ENCODE assay signal across 2 cellular contexts in the genomic region with DNA sequence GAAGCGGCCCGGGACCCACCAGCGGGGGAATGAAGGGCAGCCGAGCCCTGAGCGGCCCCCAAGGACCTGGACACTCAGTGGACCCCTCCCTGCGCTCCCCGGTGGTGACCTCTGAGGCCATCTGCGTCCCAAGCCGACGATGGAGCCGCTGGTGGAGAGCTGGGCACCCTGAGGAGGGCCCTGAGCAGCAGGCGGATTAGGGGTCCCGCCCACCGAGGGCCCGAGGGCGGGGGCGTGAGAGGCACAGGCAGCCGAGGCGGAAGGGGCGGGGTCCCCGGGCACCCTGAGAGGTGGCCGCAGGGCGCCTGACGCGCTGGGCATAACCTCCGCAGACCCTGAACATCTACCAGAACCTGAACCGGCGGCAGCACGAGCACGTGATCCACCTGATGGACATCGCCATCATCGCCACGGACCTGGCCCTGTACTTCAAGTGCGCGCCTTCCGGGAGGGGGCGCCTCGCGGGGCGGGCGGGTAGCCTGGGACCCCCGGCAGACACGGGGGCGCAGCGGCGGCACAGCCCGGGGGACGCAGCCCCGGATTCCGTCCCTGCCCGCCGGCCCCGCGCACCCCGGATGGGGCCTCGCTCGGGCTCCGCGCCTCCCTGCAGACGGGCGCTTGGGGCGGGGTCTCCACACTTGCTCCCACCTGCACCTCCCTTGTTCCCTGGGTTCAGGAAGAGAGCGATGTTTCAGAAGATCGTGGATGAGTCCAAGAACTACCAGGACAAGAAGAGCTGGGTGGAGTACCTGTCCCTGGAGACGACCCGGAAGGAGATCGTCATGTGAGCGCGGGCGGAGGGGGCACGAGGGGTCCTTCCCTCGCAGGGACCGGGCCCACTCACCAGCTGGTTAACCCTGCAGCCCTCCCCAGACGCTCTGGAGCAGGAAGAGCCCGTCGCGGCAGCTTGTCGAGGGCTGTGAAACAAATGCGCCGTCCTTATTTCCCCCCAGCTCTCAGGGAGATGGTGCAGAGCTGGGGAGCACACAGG.
TF ChIP-seq lines count a peak whose summit lies in the region.

No MANE protein-coding gene starts in this region.

TF ChIP-seq in GM23338, 12 proteins besides CTCF, POLR2A, EP300 and RAD21:
- TF ChIP-seq POLR2AphosphoS5 (IDR thresholded peaks at IDR 0.05; ENCODE audit: low read depth) (peak; percentile 71), STAT1 (IDR thresholded peaks at IDR 0.05; ENCODE audit: unreplicated experiment) (no peak)
TF ChIP-seq in GM23338: peak in this region for 1.

TF ChIP-seq in endothelial cell of umbilical vein, 7 proteins besides CTCF, POLR2A, EP300 and RAD21:
- no peak for TF ChIP-seq EZH2 (IDR thresholded peaks at IDR 0.05; ENCODE audit: borderline replicate concordance, low read depth, low read length, severe bottlenecking)
- TF ChIP-seq POLR2AphosphoS5 (IDR thresholded peaks at IDR 0.05; ENCODE audit: insufficient read depth, low read depth, low read length), result peak; percentile 17
- TF ChIP-seq, protein P1, sequence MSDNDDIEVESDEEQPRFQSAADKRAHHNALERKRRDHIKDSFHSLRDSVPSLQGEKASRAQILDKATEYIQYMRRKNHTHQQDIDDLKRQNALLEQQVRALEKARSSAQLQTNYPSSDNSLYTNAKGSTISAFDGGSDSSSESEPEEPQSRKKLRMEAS (IDR thresholded peaks at IDR 0.05; ENCODE audit: insufficient read depth, insufficient read length), result no peak
- no peak for TF ChIP-seq MYC (IDR thresholded peaks at IDR 0.05; ENCODE audit: low read depth, low read length)
- TF ChIP-seq GATA2 (IDR thresholded peaks at IDR 0.05; ENCODE audit: insufficient read depth, insufficient read length, low read depth, low read length), result no peak
- no peak for TF ChIP-seq JUN (IDR thresholded peaks at IDR 0.05; ENCODE audit: borderline replicate concordance, insufficient read depth, insufficient read length, low read depth)
- no peak for TF ChIP-seq FOS (IDR thresholded peaks at IDR 0.05; ENCODE audit: borderline replicate concordance, insufficient read depth, low read length)
TF ChIP-seq in endothelial cell of umbilical vein: peak in this region for 1.
